8 cellular contexts compared by ENCODE assay signal in the genomic region with DNA sequence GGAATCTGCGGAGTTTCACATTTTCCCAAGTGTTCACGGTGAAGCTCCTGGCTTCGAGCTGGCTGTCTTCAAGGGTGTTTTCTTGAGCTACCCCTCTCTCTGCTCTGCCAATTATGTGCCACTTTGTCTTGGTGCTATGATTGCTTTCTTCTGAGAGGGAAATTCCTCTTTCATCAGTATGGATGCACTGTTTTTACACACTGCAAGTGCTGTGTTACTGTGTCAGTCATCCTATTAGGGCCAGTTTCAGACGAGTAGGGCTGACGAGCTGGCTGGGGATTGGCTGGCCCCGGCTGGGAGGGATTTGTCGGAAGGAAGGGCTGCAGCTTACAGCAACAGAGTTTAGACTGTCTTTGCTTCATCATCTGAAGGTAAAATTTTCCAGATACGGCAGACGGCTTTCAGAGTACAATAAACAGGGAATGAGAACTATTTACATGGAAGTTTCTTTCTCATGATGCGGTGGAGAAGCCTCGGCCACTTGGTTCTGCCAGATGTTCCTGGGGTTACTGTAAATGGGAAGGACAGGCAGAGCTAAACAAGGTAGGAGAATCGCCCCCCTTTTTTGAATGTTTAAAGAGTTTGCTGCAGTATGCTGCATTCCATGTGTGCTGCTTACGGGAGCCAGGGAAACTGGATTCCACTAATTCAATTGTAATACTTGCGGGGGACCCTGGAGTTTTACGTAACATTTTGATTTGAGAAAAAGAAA. TPM values are rescaled to one million over a fixed set of nuclear protein-coding genes. Genes with fewer than 3 reads are reported as not detected.
DNase-seq lines count a peak whose midpoint lies in the region; ATAC-seq and TF ChIP-seq lines count a peak whose summit lies in the region.

A gene with protein sequence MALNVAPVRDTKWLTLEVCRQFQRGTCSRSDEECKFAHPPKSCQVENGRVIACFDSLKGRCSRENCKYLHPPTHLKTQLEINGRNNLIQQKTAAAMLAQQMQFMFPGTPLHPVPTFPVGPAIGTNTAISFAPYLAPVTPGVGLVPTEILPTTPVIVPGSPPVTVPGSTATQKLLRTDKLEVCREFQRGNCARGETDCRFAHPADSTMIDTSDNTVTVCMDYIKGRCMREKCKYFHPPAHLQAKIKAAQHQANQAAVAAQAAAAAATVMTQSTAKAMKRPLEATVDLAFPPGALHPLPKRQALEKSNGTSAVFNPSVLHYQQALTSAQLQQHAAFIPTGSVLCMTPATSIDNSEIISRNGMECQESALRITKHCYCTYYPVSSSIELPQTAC (plus strand): TSS at position 345 of the 712 bp plus-strand sequence. CDS start 53,903 bp downstream, outside the sequence.

- no peaks in the 10 kb centered on the region for H3K27me3 Mint-ChIP-seq in naive thymus-derived CD4-positive, alpha-beta T cell
- no peaks in the 10 kb centered on the region for H3K27me3 Mint-ChIP-seq in stimulated activated memory B cell treated with anti-CD40 and anti-IgM and Interleukin-4, amounts not matched to agents 10 μg/mL and 1 μg/mL and 100 μg/mL, for 72 hours

- peak; percentile 94 for ATAC-seq in GM21786 (IDR thresholded peaks at IDR 0.05; ENCODE audit: unreplicated experiment)
- peak; percentile 97 for ATAC-seq in naive thymus-derived CD4-positive, alpha-beta T cell
- ATAC-seq in stimulated activated memory B cell treated with anti-CD40 and anti-IgM and Interleukin-4, amounts not matched to agents 10 μg/mL and 1 μg/mL and 100 μg/mL, for 72 hours, result peak; percentile 99

- CTCF ChIA-PET in naive thymus-derived CD4-positive, alpha-beta T cell (lab: Charles Lee), result interaction anchor here (1.1 to 1.6 kb wide), 4 partner anchors 12 to 114 kb away, joined by 3 to 4 read pairs (median 4); no protein-coding TSS in a partner anchor

- H2AFZ ChIP-seq in KMS-11 (ENCODE audit: low read depth), result peak within 1 kb of the TSS; percentile 52

- DNase-seq in DMS53 treated with DMSO at 0.1 percent for 48 hours (lab: John Stamatoyannopoulos, UW; ENCODE audit: unreplicated experiment) (peak; percentile 14), RKO (ENCODE audit: low spot score) (peak; percentile 93), fibroblast of gingiva (ENCODE audit: low read depth) (peak; percentile 89)
- DNase-seq in activated T-helper 1 cell treated with anti-CD3 and anti-CD28 coated beads, Interleukin-2, amount 50 U/mL, for 16 hours (ENCODE audit: low read depth in 1 of 2, low spot score in 1 of 2), result peak; percentile 67 to 75
- DNase-seq in naive thymus-derived CD4-positive, alpha-beta T cell, result peak; percentile 53 to 93 (median 84)

- TF ChIP-seq CTCF in KMS-11 (conservative IDR thresholded peaks at IDR 0.05; ENCODE audit: low read depth, low read length), result no peak

- H3K27ac ChIP-seq in KMS-11, result peak within 1 kb of the TSS; percentile 33; the same call in 1 of the 2 replicates
- peak within 1 kb of the TSS; percentile 81 for H3K27ac ChIP-seq in naive thymus-derived CD4-positive, alpha-beta T cell (ENCODE audit: low read depth, low read length)

- peak within 1 kb of the TSS; percentile 88 to 97 (median 95) for H3K4me3 Mint-ChIP-seq in naive thymus-derived CD4-positive, alpha-beta T cell
- peak within 1 kb of the TSS; percentile 84 for H3K4me3 Mint-ChIP-seq in stimulated activated memory B cell treated with anti-CD40 and anti-IgM and Interleukin-4, amounts not matched to agents 10 μg/mL and 1 μg/mL and 100 μg/mL, for 72 hours

- H3K9me3 Mint-ChIP-seq in naive thymus-derived CD4-positive, alpha-beta T cell, result no peaks in the 10 kb centered on the region
- no peaks in the 10 kb centered on the region for H3K9me3 Mint-ChIP-seq in stimulated activated memory B cell treated with anti-CD40 and anti-IgM and Interleukin-4, amounts not matched to agents 10 μg/mL and 1 μg/mL and 100 μg/mL, for 72 hours

- POLR2A ChIA-PET in naive thymus-derived CD4-positive, alpha-beta T cell (lab: Charles Lee), result interaction anchor here (0.8 to 5.1 kb wide), 5 partner anchors 10 to 210 kb away, joined by 3 to 39 read pairs (median 8); a partner anchor contains a TSS

- peaks cover 0 to 5% (median 0%) of the 10 kb centered on the region in 5 donors for H3K36me3 Mint-ChIP-seq in naive thymus-derived CD4-positive, alpha-beta T cell
- H3K36me3 Mint-ChIP-seq in stimulated activated memory B cell treated with anti-CD40 and anti-IgM and Interleukin-4, amounts not matched to agents 10 μg/mL and 1 μg/mL and 100 μg/mL, for 72 hours, result no peaks in the 10 kb centered on the region

- peak within 1 kb of the TSS; percentile 44; the same call in 1 of the 2 replicates for H3K9ac ChIP-seq in KMS-11

- H4K20me1 ChIP-seq in KMS-11 (ENCODE audit: insufficient read depth), result no peaks in the 10 kb centered on the region

- H3K4me1 ChIP-seq in KMS-11 (ENCODE audit: low read depth, poor library complexity, severe bottlenecking), result peaks cover 4% of the 10 kb centered on the region
- peaks cover 33 to 34% of the 10 kb centered on the region in 2 donors for H3K4me1 ChIP-seq in naive thymus-derived CD4-positive, alpha-beta T cell (ENCODE audit: control insufficient read depth in 2 of 2, insufficient read depth in 2 of 2, low read length in 2 of 2)

- H3K9me3 ChIP-seq in naive thymus-derived CD4-positive, alpha-beta T cell (ENCODE audit: control insufficient read depth in 2 of 3, low read length in 3 of 3), result no peaks in the 10 kb centered on the region

- H3K27ac Mint-ChIP-seq in naive thymus-derived CD4-positive, alpha-beta T cell, result peak within 1 kb of the TSS; percentile 89 to 98 (median 94)
- peak within 1 kb of the TSS; percentile 79 for H3K27ac Mint-ChIP-seq in stimulated activated memory B cell treated with anti-CD40 and anti-IgM and Interleukin-4, amounts not matched to agents 10 μg/mL and 1 μg/mL and 100 μg/mL, for 72 hours

- intact Hi-C loops in naive thymus-derived CD4-positive, alpha-beta T cell (cut with micrococcal nuclease), result loop anchor here (1.0 to 10.0 kb wide), 12 partner anchors 12 to 1545 kb away; a partner anchor contains a TSS

- H3K4me2 ChIP-seq in KMS-11, result peak within 1 kb of the TSS; percentile 66

- no peaks in the 10 kb centered on the region for H3K27me3 ChIP-seq in KMS-11 (ENCODE audit: insufficient read depth, low read depth)
- no peaks in the 10 kb centered on the region for H3K27me3 ChIP-seq in naive thymus-derived CD4-positive, alpha-beta T cell (ENCODE audit: control insufficient read depth in 2 of 2, insufficient read depth in 2 of 2, low read length in 2 of 2)

- H3K4me3 ChIP-seq in KMS-11 (IDR thresholded peaks at IDR 0.05; ENCODE audit: insufficient read depth, low read depth, low read length), result no peak within 1 kb of the TSS
- peak within 1 kb of the TSS; percentile 80 for H3K4me3 ChIP-seq in naive thymus-derived CD4-positive, alpha-beta T cell (ENCODE audit: low read length)

- no peaks in the 10 kb centered on the region for H3K36me3 ChIP-seq in KMS-11 (ENCODE audit: insufficient read depth)
- no peaks in the 10 kb centered on the region for H3K36me3 ChIP-seq in naive thymus-derived CD4-positive, alpha-beta T cell (ENCODE audit: control insufficient read depth in 2 of 3, insufficient read depth in 3 of 3, low read length in 3 of 3)

- peaks cover 27 to 56% (median 45%) of the 10 kb centered on the region in 7 donors for H3K4me1 Mint-ChIP-seq in naive thymus-derived CD4-positive, alpha-beta T cell
- H3K4me1 Mint-ChIP-seq in stimulated activated memory B cell treated with anti-CD40 and anti-IgM and Interleukin-4, amounts not matched to agents 10 μg/mL and 1 μg/mL and 100 μg/mL, for 72 hours, result peaks cover 37% of the 10 kb centered on the region

- H3K79me2 ChIP-seq in KMS-11 (ENCODE audit: insufficient read depth, low read depth), result no peaks in the 10 kb centered on the region

RNA-seq across cellular contexts. Expression of the gene that starts here (rescaled TPM):
- 10 to 100 TPM; 13.4 to 28.6 (median 24.6) TPM for total RNA-seq in naive thymus-derived CD4-positive, alpha-beta T cell
- polyA plus RNA-seq in naive thymus-derived CD4-positive, alpha-beta T cell, result 10 to 100 TPM; 15.1 to 15.4 TPM

Comparison
In these comparisons a context has a peak if more than half of its experiments do, and no peak if none do; other contexts are left out.
1. DNase-seq: peak in every context shown above with its lines; median percentile 93 in RKO; 89 in fibroblast of gingiva; 84 in naive thymus-derived CD4-positive, alpha-beta T cell; 71 in activated T-helper 1 cell treated with anti-CD3 and anti-CD28 coated beads, Interleukin-2, amount 50 U/mL, for 16 hours; 14 in DMS53 treated with DMSO at 0.1 percent for 48 hours.